Comparison of ENCODE assay signal across 24 cellular contexts in the genomic region with DNA sequence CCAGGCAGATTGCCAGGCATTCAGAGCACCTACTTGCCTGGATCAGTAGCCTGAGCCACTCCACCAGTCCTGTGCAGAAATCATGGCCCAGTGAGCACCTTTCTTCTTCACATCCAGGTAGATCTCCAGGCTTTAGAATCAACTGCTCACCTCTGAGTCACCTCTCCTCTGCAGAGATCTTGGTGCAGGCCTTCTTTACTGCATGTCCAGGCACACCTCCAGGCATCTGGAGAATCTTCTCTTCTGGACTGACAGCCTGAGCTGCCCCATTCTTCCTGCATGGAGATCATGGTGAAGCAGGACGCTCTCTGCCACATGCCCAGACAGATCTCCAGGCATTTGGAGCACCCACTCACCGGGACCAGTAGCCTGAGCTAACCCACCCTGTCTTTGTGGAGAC.
"Had no signal": no experiment of that assay in that cellular context is flagged by ENCODE, and none has a peak within 500 bp of the region (broad histone marks: within the 10 kb centered on the region; RNA-seq: fewer than 3 reads in every experiment).

No MANE protein-coding gene starts in this region.

- H3K4me3 Mint-ChIP-seq: immature natural killer cell; naive thymus-derived CD8-positive, alpha-beta T cell; nephron progenitor cell; stimulated activated effector memory CD8-positive, alpha-beta T cell treated with anti-CD3 and anti-CD28 coated beads, Interleukin-12 subunit alpha, Interleukin-12 subunit beta, amount 100 ng/mL, for 72 hours had no signal

- ATAC-seq: left cardiac atrium; left lung; naive thymus-derived CD8-positive, alpha-beta T cell; psoas muscle; right cardiac atrium; stimulated activated effector memory CD8-positive, alpha-beta T cell treated with anti-CD3 and anti-CD28 coated beads, Interleukin-12 subunit alpha, Interleukin-12 subunit beta, amount 100 ng/mL, for 72 hours had no signal

- H3K4me3 ChIP-seq: esophagus muscularis mucosa, left lung, ovary, psoas muscle, sigmoid colon, testis, tibial artery, upper lobe of left lung, uterus had no signal

- H3K27ac Mint-ChIP-seq: immature natural killer cell; naive thymus-derived CD8-positive, alpha-beta T cell; nephron progenitor cell; stimulated activated effector memory CD8-positive, alpha-beta T cell treated with anti-CD3 and anti-CD28 coated beads, Interleukin-12 subunit alpha, Interleukin-12 subunit beta, amount 100 ng/mL, for 72 hours had no signal

- H3K4me1 Mint-ChIP-seq: immature natural killer cell; naive thymus-derived CD8-positive, alpha-beta T cell; stimulated activated effector memory CD8-positive, alpha-beta T cell treated with anti-CD3 and anti-CD28 coated beads, Interleukin-12 subunit alpha, Interleukin-12 subunit beta, amount 100 ng/mL, for 72 hours had no signal

- H3K4me1 ChIP-seq: psoas muscle, testis, tibial artery, uterus had no signal

- H3K27me3 Mint-ChIP-seq: naive thymus-derived CD8-positive, alpha-beta T cell had no signal

- H3K27me3 ChIP-seq: esophagus muscularis mucosa, left lung, ovary, sigmoid colon, testis, tibial artery, upper lobe of left lung, uterus had no signal

- H3K27ac ChIP-seq: esophagus muscularis mucosa, left lung, ovary, psoas muscle, sigmoid colon, testis, tibial artery, upper lobe of left lung, uterus had no signal

- H3K9me3 ChIP-seq: ovary, psoas muscle, sigmoid colon, testis, uterus had no signal

- DNase-seq: cortex of kidney; effector CD4-positive, alpha-beta T cell; foreskin melanocyte; hypothalamus; immature natural killer cell; left cardiac atrium; left lung; naive thymus-derived CD8-positive, alpha-beta T cell; nephron progenitor cell; occipital lobe; ovary; psoas muscle; sigmoid colon; stimulated activated CD4-positive, alpha-beta T cell treated with anti-CD3 and anti-CD28 coated beads, Interleukin-2, amount 100 ng/mL, for 24 hours; stimulated activated CD4-positive, alpha-beta T cell treated with anti-CD3 and anti-CD28 coated beads, Interleukin-4, amount 100 ng/mL, for 24 hours; stimulated activated naive CD4-positive, alpha-beta T cell treated with Interleukin-2 at 50 U/mL for 16 hours; substantia nigra; testis; tibial artery; upper lobe of left lung; uterus had no signal

- H3K36me3 Mint-ChIP-seq: immature natural killer cell; naive thymus-derived CD8-positive, alpha-beta T cell; stimulated activated effector memory CD8-positive, alpha-beta T cell treated with anti-CD3 and anti-CD28 coated beads, Interleukin-12 subunit alpha, Interleukin-12 subunit beta, amount 100 ng/mL, for 72 hours had no signal

- H3K36me3 ChIP-seq: esophagus muscularis mucosa, left lung, ovary, sigmoid colon, tibial artery, upper lobe of left lung, uterus had no signal
